ENCODE assay signal across 1 cellular context in the genomic region with DNA sequence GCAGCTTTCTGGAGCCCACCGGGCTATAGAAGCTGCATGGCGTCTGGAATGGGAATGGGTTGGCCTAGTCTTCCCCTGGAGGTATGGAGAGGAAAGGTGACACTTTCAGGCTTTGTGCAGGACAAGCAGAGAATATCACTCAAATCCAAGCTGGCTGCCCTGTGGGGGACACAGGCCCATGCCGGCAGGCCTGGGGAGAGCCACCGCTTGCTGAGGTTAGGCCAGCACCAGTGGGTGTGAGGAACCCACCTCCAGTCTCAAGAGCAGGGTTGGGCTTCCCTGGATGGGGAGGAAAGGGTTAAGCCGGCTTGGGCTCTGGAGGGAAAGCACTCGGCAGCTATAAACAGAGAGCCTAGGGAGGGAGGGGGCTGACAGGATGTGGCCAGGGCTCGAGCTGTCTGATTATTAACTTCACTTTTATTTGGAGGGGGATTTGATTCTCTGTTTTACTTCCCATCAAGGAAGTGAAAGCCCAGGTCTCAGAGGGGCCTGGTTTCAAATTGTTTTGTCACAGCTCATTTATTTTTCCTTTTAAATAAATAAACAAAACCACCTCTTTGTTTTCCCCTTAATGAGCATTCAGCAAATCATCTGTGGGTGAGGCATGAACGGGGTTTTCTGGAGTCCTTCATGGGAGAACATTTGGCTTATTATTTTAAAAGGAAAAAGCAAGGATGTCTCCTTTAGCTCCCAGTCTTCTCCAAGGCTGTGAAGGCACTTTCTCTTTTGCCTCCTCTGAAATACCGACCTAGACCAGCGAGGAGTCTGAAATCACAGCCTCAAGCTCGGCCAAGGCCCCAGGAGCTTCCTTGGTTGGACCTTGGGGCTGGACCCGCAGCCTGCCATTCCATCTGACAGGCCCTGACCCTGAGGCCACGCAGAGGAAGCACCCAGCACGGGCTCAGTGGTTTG.
TF ChIP-seq lines count a peak whose summit lies in the region.

No MANE protein-coding gene starts in this region.

TF ChIP-seq in HepG2, 621 proteins besides CTCF, POLR2A, EP300 and RAD21 (continued from another document and continues in another):
- TF ChIP-seq, protein P1, sequence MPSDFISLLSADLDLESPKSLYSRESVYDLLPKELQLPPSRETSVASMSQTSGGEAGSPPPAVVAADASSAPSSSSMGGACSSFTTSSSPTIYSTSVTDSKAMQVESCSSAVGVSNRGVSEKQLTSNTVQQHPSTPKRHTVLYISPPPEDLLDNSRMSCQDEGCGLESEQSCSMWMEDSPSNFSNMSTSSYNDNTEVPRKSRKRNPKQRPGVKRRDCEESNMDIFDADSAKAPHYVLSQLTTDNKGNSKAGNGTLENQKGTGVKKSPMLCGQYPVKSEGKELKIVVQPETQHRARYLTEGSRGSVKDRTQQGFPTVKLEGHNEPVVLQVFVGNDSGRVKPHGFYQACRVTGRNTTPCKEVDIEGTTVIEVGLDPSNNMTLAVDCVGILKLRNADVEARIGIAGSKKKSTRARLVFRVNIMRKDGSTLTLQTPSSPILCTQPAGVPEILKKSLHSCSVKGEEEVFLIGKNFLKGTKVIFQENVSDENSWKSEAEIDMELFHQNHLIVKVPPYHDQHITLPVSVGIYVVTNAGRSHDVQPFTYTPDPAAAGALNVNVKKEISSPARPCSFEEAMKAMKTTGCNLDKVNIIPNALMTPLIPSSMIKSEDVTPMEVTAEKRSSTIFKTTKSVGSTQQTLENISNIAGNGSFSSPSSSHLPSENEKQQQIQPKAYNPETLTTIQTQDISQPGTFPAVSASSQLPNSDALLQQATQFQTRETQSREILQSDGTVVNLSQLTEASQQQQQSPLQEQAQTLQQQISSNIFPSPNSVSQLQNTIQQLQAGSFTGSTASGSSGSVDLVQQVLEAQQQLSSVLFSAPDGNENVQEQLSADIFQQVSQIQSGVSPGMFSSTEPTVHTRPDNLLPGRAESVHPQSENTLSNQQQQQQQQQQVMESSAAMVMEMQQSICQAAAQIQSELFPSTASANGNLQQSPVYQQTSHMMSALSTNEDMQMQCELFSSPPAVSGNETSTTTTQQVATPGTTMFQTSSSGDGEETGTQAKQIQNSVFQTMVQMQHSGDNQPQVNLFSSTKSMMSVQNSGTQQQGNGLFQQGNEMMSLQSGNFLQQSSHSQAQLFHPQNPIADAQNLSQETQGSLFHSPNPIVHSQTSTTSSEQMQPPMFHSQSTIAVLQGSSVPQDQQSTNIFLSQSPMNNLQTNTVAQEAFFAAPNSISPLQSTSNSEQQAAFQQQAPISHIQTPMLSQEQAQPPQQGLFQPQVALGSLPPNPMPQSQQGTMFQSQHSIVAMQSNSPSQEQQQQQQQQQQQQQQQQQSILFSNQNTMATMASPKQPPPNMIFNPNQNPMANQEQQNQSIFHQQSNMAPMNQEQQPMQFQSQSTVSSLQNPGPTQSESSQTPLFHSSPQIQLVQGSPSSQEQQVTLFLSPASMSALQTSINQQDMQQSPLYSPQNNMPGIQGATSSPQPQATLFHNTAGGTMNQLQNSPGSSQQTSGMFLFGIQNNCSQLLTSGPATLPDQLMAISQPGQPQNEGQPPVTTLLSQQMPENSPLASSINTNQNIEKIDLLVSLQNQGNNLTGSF (CRISPR knock-in tag; IDR thresholded peaks at IDR 0.05) = no peak
- no peak for TF ChIP-seq ZNF746 (CRISPR knock-in tag; IDR thresholded peaks at IDR 0.05)
- no peak for TF ChIP-seq ZNF274 (CRISPR knock-in tag; IDR thresholded peaks at IDR 0.05)
- TF ChIP-seq, protein P2, sequence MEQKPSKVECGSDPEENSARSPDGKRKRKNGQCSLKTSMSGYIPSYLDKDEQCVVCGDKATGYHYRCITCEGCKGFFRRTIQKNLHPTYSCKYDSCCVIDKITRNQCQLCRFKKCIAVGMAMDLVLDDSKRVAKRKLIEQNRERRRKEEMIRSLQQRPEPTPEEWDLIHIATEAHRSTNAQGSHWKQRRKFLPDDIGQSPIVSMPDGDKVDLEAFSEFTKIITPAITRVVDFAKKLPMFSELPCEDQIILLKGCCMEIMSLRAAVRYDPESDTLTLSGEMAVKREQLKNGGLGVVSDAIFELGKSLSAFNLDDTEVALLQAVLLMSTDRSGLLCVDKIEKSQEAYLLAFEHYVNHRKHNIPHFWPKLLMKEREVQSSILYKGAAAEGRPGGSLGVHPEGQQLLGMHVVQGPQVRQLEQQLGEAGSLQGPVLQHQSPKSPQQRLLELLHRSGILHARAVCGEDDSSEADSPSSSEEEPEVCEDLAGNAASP (CRISPR knock-in tag; IDR thresholded peaks at IDR 0.05; ENCODE audit: borderline replicate concordance) = no peak
- 0 out of 2 replicates have a peak, but pooled peaks have one; percentile 27 for TF ChIP-seq ZSCAN9 (CRISPR knock-in tag; IDR thresholded peaks at IDR 0.05; ENCODE audit: borderline replicate concordance)
- TF ChIP-seq, protein P3, sequence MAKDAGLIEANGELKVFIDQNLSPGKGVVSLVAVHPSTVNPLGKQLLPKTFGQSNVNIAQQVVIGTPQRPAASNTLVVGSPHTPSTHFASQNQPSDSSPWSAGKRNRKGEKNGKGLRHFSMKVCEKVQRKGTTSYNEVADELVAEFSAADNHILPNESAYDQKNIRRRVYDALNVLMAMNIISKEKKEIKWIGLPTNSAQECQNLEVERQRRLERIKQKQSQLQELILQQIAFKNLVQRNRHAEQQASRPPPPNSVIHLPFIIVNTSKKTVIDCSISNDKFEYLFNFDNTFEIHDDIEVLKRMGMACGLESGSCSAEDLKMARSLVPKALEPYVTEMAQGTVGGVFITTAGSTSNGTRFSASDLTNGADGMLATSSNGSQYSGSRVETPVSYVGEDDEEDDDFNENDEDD (CRISPR knock-in tag; IDR thresholded peaks at IDR 0.05; ENCODE audit: borderline replicate concordance) = peak; percentile 65; the same call in 1 of the 2 replicates
- TF ChIP-seq ZZZ3 (CRISPR knock-in tag; IDR thresholded peaks at IDR 0.05; ENCODE audit: borderline replicate concordance) = no peak
- TF ChIP-seq ZNF780A (CRISPR knock-in tag; IDR thresholded peaks at IDR 0.05) = no peak
- TF ChIP-seq, protein P4, sequence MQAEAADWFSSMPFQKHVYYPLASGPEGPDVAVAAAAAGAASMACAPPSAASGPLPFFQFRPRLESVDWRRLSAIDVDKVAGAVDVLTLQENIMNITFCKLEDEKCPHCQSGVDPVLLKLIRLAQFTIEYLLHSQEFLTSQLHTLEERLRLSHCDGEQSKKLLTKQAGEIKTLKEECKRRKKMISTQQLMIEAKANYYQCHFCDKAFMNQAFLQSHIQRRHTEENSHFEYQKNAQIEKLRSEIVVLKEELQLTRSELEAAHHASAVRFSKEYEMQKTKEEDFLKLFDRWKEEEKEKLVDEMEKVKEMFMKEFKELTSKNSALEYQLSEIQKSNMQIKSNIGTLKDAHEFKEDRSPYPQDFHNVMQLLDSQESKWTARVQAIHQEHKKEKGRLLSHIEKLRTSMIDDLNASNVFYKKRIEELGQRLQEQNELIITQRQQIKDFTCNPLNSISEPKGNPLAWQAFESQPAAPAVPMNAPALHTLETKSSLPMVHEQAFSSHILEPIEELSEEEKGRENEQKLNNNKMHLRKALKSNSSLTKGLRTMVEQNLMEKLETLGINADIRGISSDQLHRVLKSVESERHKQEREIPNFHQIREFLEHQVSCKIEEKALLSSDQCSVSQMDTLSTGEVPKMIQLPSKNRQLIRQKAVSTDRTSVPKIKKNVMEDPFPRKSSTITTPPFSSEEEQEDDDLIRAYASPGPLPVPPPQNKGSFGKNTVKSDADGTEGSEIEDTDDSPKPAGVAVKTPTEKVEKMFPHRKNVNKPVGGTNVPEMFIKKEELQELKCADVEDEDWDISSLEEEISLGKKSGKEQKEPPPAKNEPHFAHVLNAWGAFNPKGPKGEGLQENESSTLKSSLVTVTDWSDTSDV (CRISPR knock-in tag; IDR thresholded peaks at IDR 0.05) = no peak
- TF ChIP-seq TAF15 (IDR thresholded peaks at IDR 0.05; ENCODE audit: low read depth, low read length, poor library complexity, severe bottlenecking) = no peak
- no peak for TF ChIP-seq PCBP2 (optimal IDR thresholded peaks at IDR 0.05; ENCODE audit: low read depth, low read length, poor library complexity, severe bottlenecking)
- TF ChIP-seq HNRNPL (IDR thresholded peaks at IDR 0.05; ENCODE audit: low read depth, low read length) = no peak
- no peak for TF ChIP-seq EED (CRISPR knock-in tag; IDR thresholded peaks at IDR 0.05)
- TF ChIP-seq, protein P5, sequence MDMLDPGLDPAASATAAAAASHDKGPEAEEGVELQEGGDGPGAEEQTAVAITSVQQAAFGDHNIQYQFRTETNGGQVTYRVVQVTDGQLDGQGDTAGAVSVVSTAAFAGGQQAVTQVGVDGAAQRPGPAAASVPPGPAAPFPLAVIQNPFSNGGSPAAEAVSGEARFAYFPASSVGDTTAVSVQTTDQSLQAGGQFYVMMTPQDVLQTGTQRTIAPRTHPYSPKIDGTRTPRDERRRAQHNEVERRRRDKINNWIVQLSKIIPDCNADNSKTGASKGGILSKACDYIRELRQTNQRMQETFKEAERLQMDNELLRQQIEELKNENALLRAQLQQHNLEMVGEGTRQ (IDR thresholded peaks at IDR 0.05; ENCODE audit: low read depth, low read length) = no peak
- TF ChIP-seq, protein P5 (CRISPR knock-in tag; IDR thresholded peaks at IDR 0.05; ENCODE audit: borderline replicate concordance) = no peak
- TF ChIP-seq IRF2 (CRISPR knock-in tag; IDR thresholded peaks at IDR 0.05) = peak; percentile 75; the same call in 1 of the 2 replicates
- TF ChIP-seq NCOR1 (IDR thresholded peaks at IDR 0.05; ENCODE audit: borderline replicate concordance, low read length) = no peak
- TF ChIP-seq, protein P6, sequence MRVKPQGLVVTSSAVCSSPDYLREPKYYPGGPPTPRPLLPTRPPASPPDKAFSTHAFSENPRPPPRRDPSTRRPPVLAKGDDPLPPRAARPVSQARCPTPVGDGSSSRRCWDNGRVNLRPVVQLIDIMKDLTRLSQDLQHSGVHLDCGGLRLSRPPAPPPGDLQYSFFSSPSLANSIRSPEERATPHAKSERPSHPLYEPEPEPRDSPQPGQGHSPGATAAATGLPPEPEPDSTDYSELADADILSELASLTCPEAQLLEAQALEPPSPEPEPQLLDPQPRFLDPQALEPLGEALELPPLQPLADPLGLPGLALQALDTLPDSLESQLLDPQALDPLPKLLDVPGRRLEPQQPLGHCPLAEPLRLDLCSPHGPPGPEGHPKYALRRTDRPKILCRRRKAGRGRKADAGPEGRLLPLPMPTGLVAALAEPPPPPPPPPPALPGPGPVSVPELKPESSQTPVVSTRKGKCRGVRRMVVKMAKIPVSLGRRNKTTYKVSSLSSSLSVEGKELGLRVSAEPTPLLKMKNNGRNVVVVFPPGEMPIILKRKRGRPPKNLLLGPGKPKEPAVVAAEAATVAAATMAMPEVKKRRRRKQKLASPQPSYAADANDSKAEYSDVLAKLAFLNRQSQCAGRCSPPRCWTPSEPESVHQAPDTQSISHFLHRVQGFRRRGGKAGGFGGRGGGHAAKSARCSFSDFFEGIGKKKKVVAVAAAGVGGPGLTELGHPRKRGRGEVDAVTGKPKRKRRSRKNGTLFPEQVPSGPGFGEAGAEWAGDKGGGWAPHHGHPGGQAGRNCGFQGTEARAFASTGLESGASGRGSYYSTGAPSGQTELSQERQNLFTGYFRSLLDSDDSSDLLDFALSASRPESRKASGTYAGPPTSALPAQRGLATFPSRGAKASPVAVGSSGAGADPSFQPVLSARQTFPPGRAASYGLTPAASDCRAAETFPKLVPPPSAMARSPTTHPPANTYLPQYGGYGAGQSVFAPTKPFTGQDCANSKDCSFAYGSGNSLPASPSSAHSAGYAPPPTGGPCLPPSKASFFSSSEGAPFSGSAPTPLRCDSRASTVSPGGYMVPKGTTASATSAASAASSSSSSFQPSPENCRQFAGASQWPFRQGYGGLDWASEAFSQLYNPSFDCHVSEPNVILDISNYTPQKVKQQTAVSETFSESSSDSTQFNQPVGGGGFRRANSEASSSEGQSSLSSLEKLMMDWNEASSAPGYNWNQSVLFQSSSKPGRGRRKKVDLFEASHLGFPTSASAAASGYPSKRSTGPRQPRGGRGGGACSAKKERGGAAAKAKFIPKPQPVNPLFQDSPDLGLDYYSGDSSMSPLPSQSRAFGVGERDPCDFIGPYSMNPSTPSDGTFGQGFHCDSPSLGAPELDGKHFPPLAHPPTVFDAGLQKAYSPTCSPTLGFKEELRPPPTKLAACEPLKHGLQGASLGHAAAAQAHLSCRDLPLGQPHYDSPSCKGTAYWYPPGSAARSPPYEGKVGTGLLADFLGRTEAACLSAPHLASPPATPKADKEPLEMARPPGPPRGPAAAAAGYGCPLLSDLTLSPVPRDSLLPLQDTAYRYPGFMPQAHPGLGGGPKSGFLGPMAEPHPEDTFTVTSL (CRISPR knock-in tag; IDR thresholded peaks at IDR 0.05; ENCODE audit: borderline replicate concordance) = peak; percentile 60; the same call in 1 of the 2 replicates
- 0 out of 2 replicates have a peak, but pooled peaks have one; percentile 20 for TF ChIP-seq KDM3A (CRISPR knock-in tag; IDR thresholded peaks at IDR 0.05; ENCODE audit: low read depth)
- TF ChIP-seq HDAC6 (IDR thresholded peaks at IDR 0.05; ENCODE audit: low read depth, low read length) = no peak
- TF ChIP-seq ZNF839 (CRISPR knock-in tag; IDR thresholded peaks at IDR 0.05; ENCODE audit: borderline replicate concordance) = no peak
- TF ChIP-seq, protein P7, sequence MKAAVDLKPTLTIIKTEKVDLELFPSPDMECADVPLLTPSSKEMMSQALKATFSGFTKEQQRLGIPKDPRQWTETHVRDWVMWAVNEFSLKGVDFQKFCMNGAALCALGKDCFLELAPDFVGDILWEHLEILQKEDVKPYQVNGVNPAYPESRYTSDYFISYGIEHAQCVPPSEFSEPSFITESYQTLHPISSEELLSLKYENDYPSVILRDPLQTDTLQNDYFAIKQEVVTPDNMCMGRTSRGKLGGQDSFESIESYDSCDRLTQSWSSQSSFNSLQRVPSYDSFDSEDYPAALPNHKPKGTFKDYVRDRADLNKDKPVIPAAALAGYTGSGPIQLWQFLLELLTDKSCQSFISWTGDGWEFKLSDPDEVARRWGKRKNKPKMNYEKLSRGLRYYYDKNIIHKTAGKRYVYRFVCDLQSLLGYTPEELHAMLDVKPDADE (CRISPR knock-in tag; IDR thresholded peaks at IDR 0.05) = no peak
- no peak for TF ChIP-seq REL (CRISPR knock-in tag; conservative IDR thresholded peaks at IDR 0.05)
- TF ChIP-seq ZNF629 (CRISPR knock-in tag; conservative IDR thresholded peaks at IDR 0.05) = 0 out of 2 replicates have a peak, but pooled peaks have one; percentile 6
- no peak for TF ChIP-seq CENPX (CRISPR knock-in tag; IDR thresholded peaks at IDR 0.05)
- TF ChIP-seq ZNF354B (CRISPR knock-in tag; IDR thresholded peaks at IDR 0.05) = no peak
- TF ChIP-seq, protein P8, sequence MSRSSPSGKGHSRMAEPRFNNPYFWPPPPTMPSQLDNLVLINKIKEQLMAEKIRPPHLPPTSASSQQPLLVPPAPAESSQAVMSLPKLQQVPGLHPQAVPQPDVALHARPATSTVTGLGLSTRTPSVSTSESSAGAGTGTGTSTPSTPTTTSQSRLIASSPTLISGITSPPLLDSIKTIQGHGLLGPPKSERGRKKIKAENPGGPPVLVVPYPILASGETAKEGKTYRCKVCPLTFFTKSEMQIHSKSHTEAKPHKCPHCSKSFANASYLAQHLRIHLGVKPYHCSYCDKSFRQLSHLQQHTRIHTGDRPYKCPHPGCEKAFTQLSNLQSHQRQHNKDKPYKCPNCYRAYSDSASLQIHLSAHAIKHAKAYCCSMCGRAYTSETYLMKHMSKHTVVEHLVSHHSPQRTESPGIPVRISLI (CRISPR knock-in tag; IDR thresholded peaks at IDR 0.05; ENCODE audit: borderline replicate concordance) = no peak
- no peak for TF ChIP-seq ZNF891 (CRISPR knock-in tag; IDR thresholded peaks at IDR 0.05)
- no peak for TF ChIP-seq CHD2 (IDR thresholded peaks at IDR 0.05; ENCODE audit: low read depth, low read length)
- TF ChIP-seq IRX3 (CRISPR knock-in tag; IDR thresholded peaks at IDR 0.05; ENCODE audit: borderline replicate concordance, low read depth) = no peak
- TF ChIP-seq MYNN (CRISPR knock-in tag; IDR thresholded peaks at IDR 0.05; ENCODE audit: low read depth) = no peak
- TF ChIP-seq RFX5 (IDR thresholded peaks at IDR 0.05; ENCODE audit: low read depth, low read length) = no peak
